15 cellular contexts compared by ENCODE assay signal in the genomic region with DNA sequence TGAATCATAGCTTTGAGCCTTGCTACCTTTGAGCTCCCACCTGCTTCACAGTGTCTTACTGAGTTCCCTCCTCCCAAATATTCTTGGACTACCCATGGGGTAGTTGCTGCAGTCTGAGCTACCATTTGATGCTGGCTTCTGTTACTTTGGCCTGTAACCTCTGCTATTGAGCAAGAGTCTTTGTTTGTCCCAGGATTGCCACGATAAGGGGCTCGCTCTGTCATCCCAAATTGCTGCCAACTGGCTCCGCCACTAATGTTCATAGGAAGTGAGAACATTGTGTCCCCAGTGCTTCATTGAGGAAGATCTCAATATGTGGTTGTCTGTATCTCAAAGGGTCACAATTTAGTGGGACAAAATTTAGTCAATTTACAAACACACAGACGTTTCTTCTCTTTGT.
"Had no signal": no experiment of that assay in that cellular context is flagged by ENCODE, and none has a peak within 500 bp of the region (broad histone marks: within the 10 kb centered on the region; RNA-seq: fewer than 3 reads in every experiment).

No MANE protein-coding gene starts in this region.

- H3K27me3 ChIP-seq: ascending aorta, breast epithelium, upper lobe of left lung had no signal

- FAIRE-seq: kidney had no signal

- H3K9me3 ChIP-seq: ascending aorta, breast epithelium, lower lobe of right lung, upper lobe of left lung had no signal

- H3K4me3 ChIP-seq: ascending aorta, breast epithelium, lower lobe of right lung, skin epidermis, upper lobe of left lung had no signal

- H3K27ac ChIP-seq: ascending aorta, breast epithelium, epithelial cell of prostate, lower lobe of right lung, skin epidermis, upper lobe of left lung had no signal

- ATAC-seq: activated CD4-positive, CD25-positive, alpha-beta regulatory T cell treated with anti-CD3 and anti-CD28 coated beads, Interleukin-2, amount 50 U/mL, for 24 hours had no signal

- H3K4me1 ChIP-seq: ascending aorta, breast epithelium, lower lobe of right lung had no signal

- DNase-seq: activated CD4-positive, alpha-beta T cell treated with anti-CD3 and anti-CD28 coated beads, Interleukin-2, amount 50 U/mL, for 1 hour; activated naive CD4-positive, alpha-beta T cell; activated naive CD8-positive, alpha-beta T cell treated with anti-CD3 and anti-CD28 coated beads, Interleukin-2, amount 10 ng/mL, durations not matched to agents 7 days and 5 days; hypothalamus; kidney; lower lobe of right lung; stimulated activated CD4-positive, alpha-beta T cell treated with anti-CD3 and anti-CD28 coated beads, Interleukin-4, amount 100 ng/mL, for 24 hours; stimulated activated naive CD4-positive, alpha-beta T cell; substantia nigra; upper lobe of left lung had no signal

- H3K36me3 ChIP-seq: ascending aorta, breast epithelium, lower lobe of right lung, upper lobe of left lung had no signal
